23 cellular contexts compared by ENCODE assay signal in genomic region chr4:20496078-20496477, GRCh38.
"Had no signal": no experiment of that assay in that cellular context is flagged by ENCODE, and none has a peak within 500 bp of the region (broad histone marks: within the 10 kb centered on the region; RNA-seq: fewer than 3 reads in every experiment).

No MANE protein-coding gene starts in this region.

- H3K4me1 ChIP-seq: neural progenitor cell, thyroid gland, upper lobe of right lung, vagina had no signal

- H3K79me2 ChIP-seq: hepatocyte had no signal

- H3K36me3 ChIP-seq: neural progenitor cell, ovary, thyroid gland, upper lobe of right lung, vagina had no signal

- ATAC-seq: esophagus mucosa; left colon; left ventricle myocardium superior; natural killer cell treated with Interleukin-12 subunit alpha and Interleukin-12 subunit beta and Interleukin-15 and Interleukin-18, amount 100 ng/mL, for 72 hours; right cardiac atrium; upper lobe of right lung had no signal

- FAIRE-seq: endometrium had no signal

- H3K4me3 ChIP-seq: coronary artery, hepatocyte, lung, neural progenitor cell, ovary, smooth muscle cell, thyroid gland, upper lobe of right lung, vagina had no signal

- DNase-seq: effector memory CD4-positive, alpha-beta T cell; foreskin melanocyte; head of caudate nucleus; left colon; left ventricle myocardium superior; mesenchymal stem cell; midbrain; nucleus accumbens; ovary; right cardiac atrium; stimulated activated CD4-positive, alpha-beta T cell treated with anti-CD3 and anti-CD28 coated beads, Interleukin-2, amount 100 ng/mL, for 48 hours; stimulated activated naive CD4-positive, alpha-beta T cell treated with Interleukin-2 at 50 U/mL for 16 hours; thyroid gland; upper lobe of right lung had no signal

- H2AFZ ChIP-seq: hepatocyte, neural progenitor cell had no signal

- H3K27ac ChIP-seq: coronary artery, hepatocyte, neural progenitor cell, ovary, thyroid gland, upper lobe of right lung, vagina had no signal

- H3K4me2 ChIP-seq: hepatocyte, neural progenitor cell, smooth muscle cell had no signal

- H3K27me3 ChIP-seq: hepatocyte, neural progenitor cell, ovary, thyroid gland, upper lobe of right lung, vagina had no signal

- H3K9ac ChIP-seq: neural progenitor cell had no signal

- H3K9me3 ChIP-seq: ovary, thyroid gland, upper lobe of right lung, vagina had no signal
